Comparison of ENCODE assay signal across 10 cellular contexts in the genomic region with DNA sequence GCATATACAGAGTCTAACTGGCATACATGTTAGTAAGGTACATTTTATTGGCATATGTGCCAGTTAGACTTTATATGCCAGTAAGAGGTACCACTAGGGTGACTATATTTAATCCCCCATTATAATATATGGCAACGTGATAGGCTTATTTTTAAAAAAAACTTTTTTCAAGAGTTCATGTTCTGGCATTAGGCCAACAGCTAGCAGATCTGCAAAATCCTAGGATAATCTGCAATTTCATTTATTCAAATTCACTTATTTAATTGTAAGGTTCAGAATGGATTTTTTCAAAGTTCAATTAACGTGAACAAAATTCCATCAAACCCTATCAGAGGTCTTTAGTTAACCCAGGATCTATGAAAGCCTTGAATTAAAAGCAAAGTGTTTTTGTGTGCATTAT.
"Had no signal": no experiment of that assay in that cellular context is flagged by ENCODE, and none has a peak within 500 bp of the region (broad histone marks: within the 10 kb centered on the region; RNA-seq: fewer than 3 reads in every experiment).

No MANE protein-coding gene starts in this region.

- H3K4me3 ChIP-seq: GM23248, GM23338, HAP-1 had no signal

- H3K4me3 Mint-ChIP-seq: GM23338, H9, HFFc6 had no signal

- H3K9me3 ChIP-seq: HAP-1 had no signal

- H3K27ac Mint-ChIP-seq: GM23338, H9, HFFc6 had no signal

- DNase-seq: GM23248, GOT3, H7, H9, HCEC 1CT, HFFc6 had no signal

- H3K9ac ChIP-seq: GM23248 had no signal

- ATAC-seq: GM23338, HCT116 had no signal

- H3K27ac ChIP-seq: GM23248 had no signal

- FAIRE-seq: H1 had no signal

- H3K4me2 ChIP-seq: GM23338 had no signal

- H3K4me1 ChIP-seq: HAP-1 had no signal

- H2AFZ ChIP-seq: GM23248, GM23338 had no signal
